ENCODE assay signal across 18 cellular contexts in the genomic region with DNA sequence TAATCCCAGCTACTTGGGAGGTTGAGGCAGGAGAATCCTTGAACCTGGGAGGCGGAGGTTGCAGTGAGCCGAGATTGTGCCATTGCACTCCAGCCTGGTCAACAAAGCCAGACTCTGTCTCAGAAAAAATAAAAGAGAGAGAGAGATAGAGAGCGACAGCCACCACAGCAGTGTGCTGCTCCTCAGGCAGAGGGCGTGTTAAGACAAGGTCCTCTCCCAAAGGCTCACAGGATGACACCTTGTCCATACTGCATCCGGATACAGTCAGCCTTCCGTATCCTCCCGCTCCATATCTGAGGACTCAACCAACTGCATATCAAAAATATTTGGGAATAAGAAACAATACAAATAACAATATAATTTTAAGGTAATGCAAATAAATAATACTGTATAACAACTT. TPM values are rescaled to one million over a fixed set of nuclear protein-coding genes. Genes with fewer than 3 reads are reported as not detected.
DNase-seq lines count a peak whose midpoint lies in the region; ATAC-seq, FAIRE-seq and TF ChIP-seq lines count a peak whose summit lies in the region.
"Had no signal": no experiment of that assay in that cellular context is flagged by ENCODE, and none has a peak within 500 bp of the region (broad histone marks: within the 10 kb centered on the region; RNA-seq: fewer than 3 reads in every experiment).

No MANE protein-coding gene starts in this region.

- H3K4ac ChIP-seq in H1 (replicated peaks; ENCODE audit: insufficient read length, low read depth, low read length), result no peak overlapping the region

- H4K20me1 ChIP-seq in DND-41 (ENCODE audit: insufficient read depth, low read length), result no peaks in the 10 kb centered on the region
- H4K20me1 ChIP-seq in OCI-LY1 (ENCODE audit: insufficient read depth, low read length), result no peaks in the 10 kb centered on the region
- H4K20me1 ChIP-seq in H1 (replicated peaks in 1 of 2; ENCODE audit: control insufficient read depth in 1 of 2, insufficient read depth in 2 of 2, low read length in 2 of 2), result no peaks in the 10 kb centered on the region
- H4K20me1 ChIP-seq: BLaER1 treated with 17β-estradiol and CSF1 and Interleukin-3, amounts not matched to agents 10 nM and 100 nM had no signal

- no peak overlapping the region for H3K56ac ChIP-seq in H1 (replicated peaks; ENCODE audit: insufficient read length, low read depth, low read length)

- H3K36me3 ChIP-seq in DND-41 (ENCODE audit: insufficient read depth, low read length), result no peaks in the 10 kb centered on the region
- no peaks in the 10 kb centered on the region for H3K36me3 ChIP-seq in OCI-LY1 (ENCODE audit: insufficient read depth, low read length)
- no peaks in the 10 kb centered on the region for H3K36me3 ChIP-seq in H1 (ENCODE audit: control insufficient read depth in 2 of 4, insufficient read depth in 4 of 4, low read length in 3 of 4)
- H3K36me3 ChIP-seq: BLaER1 treated with 17β-estradiol and CSF1 and Interleukin-3, amounts not matched to agents 10 nM and 100 nM had no signal

- H3K79me2 ChIP-seq in DND-41 (ENCODE audit: insufficient read depth, low read length), result no peaks in the 10 kb centered on the region
- no peaks in the 10 kb centered on the region for H3K79me2 ChIP-seq in OCI-LY1 (ENCODE audit: insufficient read depth, low read length)
- H3K79me2 ChIP-seq in H1 (ENCODE audit: control insufficient read depth in 1 of 2, insufficient read depth in 2 of 2, low read length in 2 of 2), result no peaks in the 10 kb centered on the region

- no peak overlapping the region for H2BK20ac ChIP-seq in H1 (ENCODE audit: low read length)

- DNase-seq in DND-41 (no peak), H1 (ENCODE audit: low read depth in 1 of 2, low spot score in 2 of 2) (no peak), superior temporal gyrus (ENCODE audit: extremely low spot score) (no peak), DMS 273 treated with DMSO at 0.1 percent for 48 hours (lab: John Stamatoyannopoulos, UW) (no peak), Kasumi-1 (lab: John Stamatoyannopoulos, UW) (no peak)
- DNase-seq: DMS79 treated with DMSO at 0.1 percent for 48 hours; NCI-H1092 treated with DMSO at 0.1 percent for 48 hours; NCI-H146; NCI-H2081; NK-92 treated with Interleukin-12 subunit alpha and Interleukin-12 subunit beta, amount 100 ng/mL, for 24 hours; OCI-M1; Right ventricle myocardium superior had no signal

- H2AK5ac ChIP-seq in H1 (ENCODE audit: low read depth, low read length), result no peak overlapping the region

- H3K9me3 ChIP-seq in DND-41 (ENCODE audit: insufficient read depth, low read length, severe bottlenecking) (peaks cover 3% of the 10 kb centered on the region), OCI-LY1 (ENCODE audit: low read length) (no peaks in the 10 kb centered on the region), H1 (ENCODE audit: insufficient read depth in 2 of 2, low read depth in 1 of 2, low read length in 1 of 2) (no peaks in the 10 kb centered on the region)

- no peaks in the 10 kb centered on the region for H3K9me2 ChIP-seq in OCI-LY1 (ENCODE audit: low read depth, low read length)

- H4K5ac ChIP-seq in H1 (ENCODE audit: insufficient read length, low read depth, low read length), result no peak overlapping the region

- H2AFZ ChIP-seq in DND-41 (ENCODE audit: low read depth, low read length) (no peak overlapping the region), OCI-LY1 (ENCODE audit: low read length) (no peak overlapping the region), H1 (ENCODE audit: low read length) (no peak overlapping the region)

- no peak overlapping the region for H2BK12ac ChIP-seq in H1 (ENCODE audit: low read depth, low read length)

- H3K27me3 ChIP-seq in DND-41 (ENCODE audit: insufficient read depth, low read length, poor library complexity) (no peaks in the 10 kb centered on the region), OCI-LY1 (ENCODE audit: insufficient read depth, low read length) (no peaks in the 10 kb centered on the region; the same call in 1 of the 2 replicates), H1 (replicated peaks in 1 of 4; ENCODE audit: control insufficient read depth in 3 of 4, extremely low read depth in 1 of 4, insufficient read depth in 3 of 4, low read length in 3 of 4) (no peaks in the 10 kb centered on the region)
- H3K27me3 ChIP-seq: BLaER1 treated with 17β-estradiol and CSF1 and Interleukin-3, amounts not matched to agents 10 nM and 100 nM had no signal

- no peak overlapping the region for H2BK5ac ChIP-seq in H1 (ENCODE audit: low read depth, low read length)

- H2BK120ac ChIP-seq in H1 (replicated peaks; ENCODE audit: low read depth, low read length), result no peak overlapping the region

- H3K9ac ChIP-seq in DND-41 (ENCODE audit: low read depth, low read length) (no peak overlapping the region), OCI-LY1 (ENCODE audit: low read length) (no peak overlapping the region), H1 (replicated peaks in 1 of 4; ENCODE audit: extremely low read depth in 1 of 4, low read depth in 3 of 4, low read length in 3 of 4) (no peak overlapping the region)
- H3K9ac ChIP-seq: BLaER1 treated with 17β-estradiol and CSF1 and Interleukin-3, amounts not matched to agents 10 nM and 100 nM had no signal

- TF ChIP-seq CTCF in 22Rv1 (IDR thresholded peaks at IDR 0.05), result 0 out of 2 replicates have a peak, but pooled peaks have one; percentile 2
- peak; percentile 19 for TF ChIP-seq CTCF in DND-41 (IDR thresholded peaks at IDR 0.05; ENCODE audit: borderline replicate concordance, extremely low read depth, low read length, poor library complexity, severe bottlenecking)
- TF ChIP-seq CTCF in OCI-LY1 (IDR thresholded peaks at IDR 0.05; ENCODE audit: low read length), result peak; percentile 28; the same call in 1 of the 2 replicates
- TF ChIP-seq CTCF in H1 (IDR thresholded peaks at IDR 0.05; ENCODE audit: control extremely low read depth in 1 of 3, insufficient read depth in 1 of 3, low read depth in 1 of 3, low read length in 3 of 3), result peak; percentile 17 to 34 (median 33)

- no peak for TF ChIP-seq EP300 in H1 (IDR thresholded peaks at IDR 0.05; ENCODE audit: borderline replicate concordance in 1 of 2, low read depth in 2 of 2, low read length in 2 of 2)

- no peaks in the 10 kb centered on the region for H3K23me2 ChIP-seq in H1 (ENCODE audit: low read depth, low read length)

- H4K8ac ChIP-seq in H1 (ENCODE audit: extremely low read depth, insufficient read depth, low read length), result no peak overlapping the region

- H3F3A ChIP-seq in OCI-LY1 (ENCODE audit: insufficient read depth, low read length), result no peaks in the 10 kb centered on the region

- H2BK15ac ChIP-seq in H1 (ENCODE audit: low read length), result no peak overlapping the region

- 79% methylated on average over 7 of the region's 7 CpGs; no CpG with 5 or more reads in 1 of the 2 experiments for WGBS in H1 (ENCODE audit: extremely low coverage in 1 of 2, insufficient coverage in 1 of 2, insufficient read length in 1 of 2, insufficient replicate concordance in 2 of 2, low coverage in 1 of 2, low lambda C conversion rate in 2 of 2, missing lambda C conversion rate in 1 of 2), 2 experiments

- FAIRE-seq in H1 (lab: Jason Lieb, UNC), result no peak

- TF ChIP-seq POLR2A in H1 (IDR thresholded peaks at IDR 0.05; ENCODE audit: control extremely low read depth in 1 of 2, low read depth in 2 of 2, low read length in 2 of 2), result no peak

- peak; percentile 27 to 48 for TF ChIP-seq RAD21 in H1 (IDR thresholded peaks at IDR 0.05 in 1 of 2, conservative IDR thresholded peaks at IDR 0.05 in 1 of 2; ENCODE audit: low read depth in 2 of 2, low read length in 2 of 2)

- no peak overlapping the region for H3K14ac ChIP-seq in H1 (ENCODE audit: insufficient read length)

- CTCF ChIA-PET in H1 (lab: Charles Lee; ENCODE audit: partially characterized antibody), result interaction anchor here (1.0 to 1.4 kb wide), 3 partner anchors 11 to 51 kb away, joined by 3 to 4 read pairs (median 4); no protein-coding TSS in a partner anchor

- H3K4me3 ChIP-seq in DND-41 (ENCODE audit: low read depth in 1 of 2, low read length in 2 of 2) (no peak overlapping the region), OCI-LY1 (ENCODE audit: low read depth, low read length, poor library complexity, severe bottlenecking) (no peak overlapping the region), H1 (ENCODE audit: extremely low read depth in 1 of 4, insufficient read depth in 2 of 4, low read depth in 3 of 4, low read length in 4 of 4) (no peak overlapping the region)
- H3K4me3 ChIP-seq: BLaER1 treated with 17β-estradiol and CSF1 and Interleukin-3, amounts not matched to agents 10 nM and 100 nM; SK-N-MC had no signal

- POLR2A ChIA-PET in H1 (lab: Charles Lee; ENCODE audit: partially characterized antibody), result no interaction called here

- no peak overlapping the region for H4K91ac ChIP-seq in H1 (replicated peaks; ENCODE audit: insufficient read length, low read length)

- H3K27ac ChIP-seq in 22Rv1, result no peak overlapping the region
- H3K27ac ChIP-seq in DND-41 (ENCODE audit: low read length), result no peak overlapping the region; the same call in 1 of the 2 replicates
- no peak overlapping the region for H3K27ac ChIP-seq in OCI-LY1 (ENCODE audit: low read depth, low read length, poor library complexity, severe bottlenecking)
- H3K27ac ChIP-seq in H1 (ENCODE audit: low read depth, low read length), result no peak overlapping the region
- H3K27ac ChIP-seq: BLaER1 treated with 17β-estradiol and CSF1 and Interleukin-3, amounts not matched to agents 10 nM and 100 nM; SK-N-MC had no signal

- H3K4me1 ChIP-seq in DND-41 (ENCODE audit: insufficient read depth, low read length) (peaks cover 33% of the 10 kb centered on the region), OCI-LY1 (ENCODE audit: insufficient read depth, low read length, severe bottlenecking) (no peaks in the 10 kb centered on the region), H1 (replicated peaks in 1 of 4; ENCODE audit: control insufficient read depth in 3 of 4, insufficient read depth in 4 of 4, low read length in 3 of 4) (no peaks in the 10 kb centered on the region; a peak in 1 of 7 replicates)

- no peak overlapping the region for H3K18ac ChIP-seq in H1 (ENCODE audit: extremely low read depth, low read length)

- ATAC-seq in DND-41 (ENCODE audit: insufficient read depth, low read depth), result no peak
- ATAC-seq in GM18867 (IDR thresholded peaks at IDR 0.05; ENCODE audit: unreplicated experiment), result no peak
- ATAC-seq: T-cell had no signal

- no peaks in the 10 kb centered on the region for H3K79me1 ChIP-seq in H1 (ENCODE audit: low read depth, low read length)

- H3K4me2 ChIP-seq in DND-41 (ENCODE audit: insufficient read depth, low read length) (no peak overlapping the region), OCI-LY1 (ENCODE audit: low read length) (no peak overlapping the region), H1 (ENCODE audit: insufficient read depth in 1 of 2, low read depth in 2 of 2, low read length in 2 of 2) (no peak overlapping the region)

- H3K23ac ChIP-seq in H1 (ENCODE audit: insufficient read length), result no peak overlapping the region

RNA-seq across cellular contexts. Expression of a gene that starts 20.1 kb away (rescaled TPM):
- 15.9 and 16.9 TPM in 2 replicates for total RNA-seq in H1 (2021; fragmentation: NEBNext Ultra II Directional; extraction: Animal tissue kit (Norgen Biotek cat#: 25700))
- 7.0 and 7.7 TPM in 2 replicates for polyA plus RNA-seq in H1 (2011; rRNA removed)
- 10.0 TPM for polyA plus RNA-seq in H1 (2011; cell fraction: cytosol; rRNA removed)
- 7.0 TPM for polyA plus RNA-seq in H1 (2011; cell fraction: nucleus; rRNA removed)
- 11.6 to 14.4 TPM (median 12.9 TPM) in 4 replicates for polyA plus RNA-seq in H1 (2012, experiment 1 of 2)
- polyA plus RNA-seq in H1 (2012, experiment 2 of 2), result 7.3 TPM
- polyA plus RNA-seq in H1 (2013, experiment 1 of 2), result 7.6 TPM
- 7.8 TPM for polyA plus RNA-seq in H1 (2013, experiment 2 of 2)
- polyA minus RNA-seq in H1 (2011; rRNA and poly(A)+ RNA removed), result 8.1 and 8.3 TPM in 2 replicates
- polyA minus RNA-seq in H1 (2011; cell fraction: cytosol; rRNA and poly(A)+ RNA removed), result 11.0 TPM
- 12.7 TPM for polyA minus RNA-seq in H1 (2011; cell fraction: nucleus; rRNA and poly(A)+ RNA removed)
